28 cellular contexts compared by ENCODE assay signal in genomic region chr6:115706981-115707380, GRCh38.
"Had no signal": no experiment of that assay in that cellular context is flagged by ENCODE, and none has a peak within 500 bp of the region (broad histone marks: within the 10 kb centered on the region; RNA-seq: fewer than 3 reads in every experiment).

No MANE protein-coding gene starts in this region.

- H3K4me3 ChIP-seq: left lung, lower lobe of right lung, ovary, sigmoid colon, spleen, suprapubic skin, thoracic aorta, tibial artery, uterus had no signal

- H3K27ac ChIP-seq: left lung, lower lobe of right lung, neutrophil, ovary, sigmoid colon, spleen, suprapubic skin, thoracic aorta, tibial artery, uterus had no signal

- H3K27me3 ChIP-seq: left lung, neutrophil, ovary, sigmoid colon, spleen, suprapubic skin, tibial artery, uterus had no signal

- DNase-seq: immature natural killer cell; kidney; left colon; left lung; lower lobe of right lung; mammary epithelial cell; mesenchymal stem cell; naive thymus-derived CD8-positive, alpha-beta T cell; occipital lobe; ovary; retina; right cardiac atrium; sigmoid colon; small intestine; spleen; stimulated activated CD4-positive, alpha-beta T cell treated with anti-CD3 and anti-CD28 coated beads, Interleukin-4, amount 100 ng/mL, for 24 hours; stimulated activated naive CD4-positive, alpha-beta T cell; tibial artery; uterus had no signal

- H3K4me1 Mint-ChIP-seq: immature natural killer cell; naive thymus-derived CD8-positive, alpha-beta T cell; nephron; neural crest cell; stimulated activated effector memory CD8-positive, alpha-beta T cell treated with anti-CD3 and anti-CD28 coated beads, Interleukin-12 subunit alpha, Interleukin-12 subunit beta, amount 100 ng/mL, for 72 hours had no signal

- ATAC-seq: left colon; left lung; lower lobe of right lung; naive thymus-derived CD8-positive, alpha-beta T cell; stimulated activated effector memory CD8-positive, alpha-beta T cell treated with anti-CD3 and anti-CD28 coated beads, Interleukin-12 subunit alpha, Interleukin-12 subunit beta, amount 100 ng/mL, for 72 hours had no signal

- H3K4me3 Mint-ChIP-seq: immature natural killer cell; naive thymus-derived CD8-positive, alpha-beta T cell; nephron; neural crest cell; stimulated activated effector memory CD8-positive, alpha-beta T cell treated with anti-CD3 and anti-CD28 coated beads, Interleukin-12 subunit alpha, Interleukin-12 subunit beta, amount 100 ng/mL, for 72 hours; stimulated activated naive CD8-positive, alpha-beta T cell treated with anti-CD3 and anti-CD28 coated beads, Interleukin-15, Interleukin-2, amounts not matched to agents 100 ng/mL and 50 ng/mL, for 24 hours; type B pancreatic cell had no signal

- H3K27me3 Mint-ChIP-seq: naive thymus-derived CD8-positive, alpha-beta T cell; progenitor cell of endocrine pancreas; stimulated activated naive CD8-positive, alpha-beta T cell treated with anti-CD3 and anti-CD28 coated beads, Interleukin-15, Interleukin-2, amounts not matched to agents 100 ng/mL and 50 ng/mL, for 24 hours had no signal

- H3K36me3 ChIP-seq: left lung, lower lobe of right lung, neutrophil, ovary, sigmoid colon, spleen, suprapubic skin, thoracic aorta, tibial artery, uterus had no signal

- H3K9me3 ChIP-seq: neutrophil, ovary, thoracic aorta, uterus had no signal

- H3K27ac Mint-ChIP-seq: immature natural killer cell; progenitor cell of endocrine pancreas; stimulated activated effector memory CD8-positive, alpha-beta T cell treated with anti-CD3 and anti-CD28 coated beads, Interleukin-12 subunit alpha, Interleukin-12 subunit beta, amount 100 ng/mL, for 72 hours; stimulated activated naive CD8-positive, alpha-beta T cell treated with anti-CD3 and anti-CD28 coated beads, Interleukin-15, Interleukin-2, amounts not matched to agents 100 ng/mL and 50 ng/mL, for 24 hours; type B pancreatic cell had no signal

- H3K9me3 Mint-ChIP-seq: type B pancreatic cell had no signal

- H3K36me3 Mint-ChIP-seq: immature natural killer cell; stimulated activated effector memory CD8-positive, alpha-beta T cell treated with anti-CD3 and anti-CD28 coated beads, Interleukin-12 subunit alpha, Interleukin-12 subunit beta, amount 100 ng/mL, for 72 hours; type B pancreatic cell had no signal

- H3K4me1 ChIP-seq: left lung, lower lobe of right lung, sigmoid colon, suprapubic skin, tibial artery, uterus had no signal
